Comparison of ENCODE assay signal across 9 cellular contexts in genomic region chr22:44753189-44754042, GRCh38. TPM values are rescaled to one million over a fixed set of nuclear protein-coding genes. Genes with fewer than 3 reads are reported as not detected.
DNase-seq lines count a peak whose midpoint lies in the region; ATAC-seq and TF ChIP-seq lines count a peak whose summit lies in the region.
"Had no signal": no experiment of that assay in that cellular context is flagged by ENCODE, and none has a peak within 500 bp of the region (broad histone marks: within the 10 kb centered on the region; RNA-seq: fewer than 3 reads in every experiment).

No MANE protein-coding gene starts in this region.

- H3K27me3 ChIP-seq in right atrium auricular region (peaks cover 3 to 9% of the 10 kb centered on the region in 2 donors), lung (ENCODE audit: control insufficient read depth, insufficient read depth) (no peaks in the 10 kb centered on the region)

- H3K4me3 ChIP-seq in right atrium auricular region: no peak overlapping the region
- peak overlapping the region; percentile 10 for H3K4me3 ChIP-seq in coronary artery
- no peak overlapping the region for H3K4me3 ChIP-seq in lung

- peaks cover 0 to 15% of the 10 kb centered on the region in 2 donors for H3K9me3 ChIP-seq in right atrium auricular region
- peaks cover 0 to 5% of the 10 kb centered on the region in 2 donors for H3K9me3 ChIP-seq in lung (ENCODE audit: control insufficient read depth in 2 of 2, insufficient read depth in 1 of 2, low read length in 1 of 2)

- no peak for TF ChIP-seq CTCF in right atrium auricular region (IDR thresholded peaks at IDR 0.05)
- TF ChIP-seq CTCF in coronary artery (IDR thresholded peaks at IDR 0.05): no peak
- no peak for TF ChIP-seq CTCF in lung (IDR thresholded peaks at IDR 0.05; ENCODE audit: control extremely low read depth, extremely low read depth)

- peaks cover 0 to 16% of the 10 kb centered on the region in 2 donors for H3K4me1 ChIP-seq in right atrium auricular region
- no peaks in the 10 kb centered on the region for H3K4me1 ChIP-seq in lung (ENCODE audit: control insufficient read depth in 2 of 2, insufficient read depth in 2 of 2, low read length in 2 of 2)

- DNase-seq in left cardiac atrium (no peak), right atrium auricular region (ENCODE audit: low spot score) (no peak), coronary artery (ENCODE audit: low spot score) (no peak), lung (ENCODE audit: low spot score) (peak; percentile 45), Ammon's horn (ENCODE audit: low spot score) (no peak), DMS 273 treated with DMSO at 0.1 percent for 48 hours (lab: John Stamatoyannopoulos, UW) (no peak)
- DNase-seq: activated CD4-positive, alpha-beta T cell treated with anti-CD3 and anti-CD28 coated beads, Interleukin-2, amount 50 U/mL, for 4 hours had no signal

- ATAC-seq in left cardiac atrium (peak; percentile 13 to 54), lung (ENCODE audit: insufficient read depth, low FRiP score) (peak; percentile 9), HG02642 (IDR thresholded peaks at IDR 0.05; ENCODE audit: poor library complexity, unreplicated experiment) (no peak), GM19351 (IDR thresholded peaks at IDR 0.05; ENCODE audit: unreplicated experiment) (no peak)

- intact Hi-C loops in left cardiac atrium (cut with DNase I): no loop called here

- H3K27ac ChIP-seq in right atrium auricular region (no peak overlapping the region), coronary artery (no peak overlapping the region), lung (ENCODE audit: low read depth in 1 of 2, low read length in 1 of 2) (peak overlapping the region in 1 of 2 donors; percentile 34)

- H3K36me3 ChIP-seq in right atrium auricular region (no peaks in the 10 kb centered on the region), lung (ENCODE audit: control insufficient read depth in 2 of 2, insufficient read depth in 2 of 2, low read length in 2 of 2) (no peaks in the 10 kb centered on the region)

- 16 to 20% methylated on average over 29 of the region's 29 CpGs for WGBS in lung, 2 donors

RNA-seq across cellular contexts. Expression of gene ARHGAP8, which starts 1.0 kb away (rescaled TPM):
- total RNA-seq in left cardiac atrium: under 1 TPM; 0.32 to 0.89 TPM
- under 1 TPM in 1 of 2 donors, not detected in 1; 0.24 TPM for total RNA-seq in right atrium auricular region
- 10 to 100 TPM; 12.1 to 20.9 TPM for total RNA-seq in lung
- polyA plus RNA-seq in lung: 10 to 100 TPM in 1 of 2 donors, 1 to 10 TPM in 1; 6.8 to 21.6 TPM

RNA-seq across cellular contexts. Expression of gene PRR5, which starts 51.4 kb away (rescaled TPM):
- total RNA-seq in left cardiac atrium: 10 to 100 TPM; 15.3 to 19.1 TPM
- total RNA-seq in right atrium auricular region: 10 to 100 TPM; 10.5 to 12.1 TPM
- total RNA-seq in lung: 10 to 100 TPM; 11.8 to 17.3 TPM
- polyA plus RNA-seq in lung: 10 to 100 TPM in 1 of 2 donors, 1 to 10 TPM in 1; 9.1 to 10.4 TPM

Comparison
In these comparisons a context has a peak if more than half of its experiments do, and no peak if none do; other contexts are left out.
1. ATAC-seq: peak in left cardiac atrium (2 of 2) and lung (single experiment); none in HG02642 (single experiment) and GM19351 (single experiment).
2. RNA of gene ARHGAP8, which starts 1.0 kb away (total RNA-seq): 12.1 to 20.9 TPM in lung; 0.32 to 0.89 TPM in left cardiac atrium and 0.24 TPM in right atrium auricular region; every median in the first group is over 4 times any median in the second.